ENCODE assay signal across 1 cellular context in genomic region chr2:108928660-108929377, GRCh38.
TF ChIP-seq lines count a peak whose summit lies in the region.

No MANE protein-coding gene starts in this region.

TF ChIP-seq in H1, 55 proteins besides CTCF, POLR2A, EP300 and RAD21:
- no peak for TF ChIP-seq ATF3 (IDR thresholded peaks at IDR 0.05; ENCODE audit: insufficient read depth, low read depth, low read length)
- TF ChIP-seq HDAC6 (IDR thresholded peaks at IDR 0.05; ENCODE audit: low read depth, low read length), result no peak
- TF ChIP-seq YY1 (IDR thresholded peaks at IDR 0.05; ENCODE audit: low read depth, low read length), result no peak
- TF ChIP-seq SIN3A (conservative IDR thresholded peaks at IDR 0.05 in 1 of 2, IDR thresholded peaks at IDR 0.05 in 1 of 2; ENCODE audit: low read depth in 1 of 2, low read length in 2 of 2), result no peak
- no peak for TF ChIP-seq ZNF274 (IDR thresholded peaks at IDR 0.05; ENCODE audit: borderline replicate concordance, extremely low read depth, low read length)
